In genomic region chr14:67918838-67919237, GRCh38 we compare ENCODE assay signal across 22 cellular contexts.
"Had no signal": no experiment of that assay in that cellular context is flagged by ENCODE, and none has a peak within 500 bp of the region (broad histone marks: within the 10 kb centered on the region; RNA-seq: fewer than 3 reads in every experiment).

No MANE protein-coding gene starts in this region.

- H3K27me3 ChIP-seq: brain microvascular endothelial cell, esophagus muscularis mucosa, gastroesophageal sphincter, tibial artery had no signal

- H3K27ac Mint-ChIP-seq: activated CD4-positive, alpha-beta memory T cell treated with anti-CD3 and anti-CD28 coated beads for 36 hours; activated naive CD4-positive, alpha-beta T cell treated with anti-CD3 and anti-CD28 coated beads, Interleukin-2, amount 50 U/mL, for 24 hours; activated T-cell treated with anti-CD3 and anti-CD28 coated beads, Interleukin-2, amount 50 U/mL, for 72 hours; nephron; stimulated activated naive CD8-positive, alpha-beta T cell treated with anti-CD3 and anti-CD28 coated beads, Interleukin-15, Interleukin-2, amounts not matched to agents 100 ng/mL and 50 ng/mL, for 24 hours; T-helper 17 cell had no signal

- H3K4me3 Mint-ChIP-seq: activated CD4-positive, alpha-beta memory T cell treated with anti-CD3 and anti-CD28 coated beads for 36 hours; activated naive CD4-positive, alpha-beta T cell treated with anti-CD3 and anti-CD28 coated beads, Interleukin-2, amount 50 U/mL, for 24 hours; activated T-cell treated with anti-CD3 and anti-CD28 coated beads, Interleukin-2, amount 50 U/mL, for 72 hours; nephron; stimulated activated naive CD8-positive, alpha-beta T cell treated with anti-CD3 and anti-CD28 coated beads, Interleukin-15, Interleukin-2, amounts not matched to agents 100 ng/mL and 50 ng/mL, for 24 hours; T-helper 17 cell had no signal

- DNase-seq: activated CD4-positive, alpha-beta memory T cell treated with anti-CD3 and anti-CD28 coated beads for 36 hours; activated CD4-positive, alpha-beta T cell treated with anti-CD3 and anti-CD28 coated beads for 48 hours; activated CD4-positive, CD25-positive, alpha-beta regulatory T cell; activated effector memory CD4-positive, alpha-beta T cell treated with anti-CD3 and anti-CD28 coated beads, Interleukin-2, amount 50 U/mL, for 16 hours; activated T-cell treated with anti-CD3 and anti-CD28 coated beads, Interleukin-2, amount 50 U/mL, for 72 hours; aorta; central memory CD4-positive, alpha-beta T cell; head of caudate nucleus; left ventricle myocardium superior; mammary epithelial cell; occipital lobe; posterior cingulate gyrus; stimulated activated CD4-positive, alpha-beta T cell treated with anti-CD3 and anti-CD28 coated beads, Interleukin-4, amount 100 ng/mL, for 24 hours; SW 1271; T-helper 17 cell; tibial artery had no signal

- H3K4me1 ChIP-seq: tibial artery had no signal

- H3K27me3 Mint-ChIP-seq: activated CD4-positive, alpha-beta memory T cell treated with anti-CD3 and anti-CD28 coated beads for 36 hours; activated naive CD4-positive, alpha-beta T cell treated with anti-CD3 and anti-CD28 coated beads, Interleukin-2, amount 50 U/mL, for 24 hours; stimulated activated naive CD8-positive, alpha-beta T cell treated with anti-CD3 and anti-CD28 coated beads, Interleukin-15, Interleukin-2, amounts not matched to agents 100 ng/mL and 50 ng/mL, for 24 hours; T-helper 17 cell had no signal

- H3K9me3 Mint-ChIP-seq: activated CD4-positive, alpha-beta memory T cell treated with anti-CD3 and anti-CD28 coated beads for 36 hours; activated naive CD4-positive, alpha-beta T cell treated with anti-CD3 and anti-CD28 coated beads, Interleukin-2, amount 50 U/mL, for 24 hours; activated T-cell treated with anti-CD3 and anti-CD28 coated beads, Interleukin-2, amount 50 U/mL, for 72 hours; nephron; stimulated activated naive CD8-positive, alpha-beta T cell treated with anti-CD3 and anti-CD28 coated beads, Interleukin-15, Interleukin-2, amounts not matched to agents 100 ng/mL and 50 ng/mL, for 24 hours had no signal

- H3K36me3 Mint-ChIP-seq: activated CD4-positive, alpha-beta memory T cell treated with anti-CD3 and anti-CD28 coated beads for 36 hours had no signal

- H3K36me3 ChIP-seq: brain microvascular endothelial cell, esophagus muscularis mucosa, gastroesophageal sphincter, tibial artery had no signal

- H3K9me3 ChIP-seq: esophagus muscularis mucosa, gastroesophageal sphincter, tibial artery had no signal

- H3K4me1 Mint-ChIP-seq: T-helper 17 cell had no signal

- H3K27ac ChIP-seq: brain microvascular endothelial cell, tibial artery had no signal

- H3K4me3 ChIP-seq: esophagus muscularis mucosa, gastroesophageal sphincter, tibial artery had no signal
